8 cellular contexts compared by ENCODE assay signal in genomic region chr1:210332719-210333398, GRCh38. TPM values are rescaled to one million over a fixed set of nuclear protein-coding genes. Genes with fewer than 3 reads are reported as not detected.
DNase-seq lines count a peak whose midpoint lies in the region; ATAC-seq and TF ChIP-seq lines count a peak whose summit lies in the region.

No MANE protein-coding gene starts in this region.

- no peaks in the 10 kb centered on the region for H3K27me3 Mint-ChIP-seq in activated CD8-positive, alpha-beta T cell treated with anti-CD3 and anti-CD28 coated beads, Interleukin-2, amount 10 ng/mL, durations not matched to agents 7 days and 5 days (ENCODE audit: low read depth)

- H3K79me2 ChIP-seq in hepatocyte: no peaks in the 10 kb centered on the region

- no peak for TF ChIP-seq CTCF in hepatocyte (IDR thresholded peaks at IDR 0.05; ENCODE audit: poor library complexity)
- no peak for TF ChIP-seq CTCF in dorsolateral prefrontal cortex (IDR thresholded peaks at IDR 0.05 in 54 of 56, conservative IDR thresholded peaks at IDR 0.05 in 2 of 56; ENCODE audit: low read depth in 1 of 56, partially characterized antibody in 56 of 56)

- DNase-seq in activated CD8-positive, alpha-beta T cell treated with anti-CD3 and anti-CD28 coated beads, Interleukin-2, amount 10 ng/mL, durations not matched to agents 7 days and 5 days: peak; percentile 81
- peak; percentile 31 for DNase-seq in stimulated activated CD8-positive, alpha-beta memory T cell treated with anti-CD3 and anti-CD28 coated beads, Interleukin-12 subunit alpha, Interleukin-12 subunit beta, amount 100 ng/mL, for 24 hours (ENCODE audit: extremely low read depth)
- DNase-seq in hepatocyte (ENCODE audit: low spot score): no peak
- no peak for DNase-seq in dorsolateral prefrontal cortex
- no peak for DNase-seq in DMS 273 treated with DMSO at 0.1 percent for 48 hours (lab: John Stamatoyannopoulos, UW)

- no peaks in the 10 kb centered on the region for H3K9me2 ChIP-seq in hepatocyte (replicated peaks; ENCODE audit: insufficient read depth)

- H3K4me1 ChIP-seq in BLaER1 (peaks cover 55% of the 10 kb centered on the region), hepatocyte (ENCODE audit: insufficient read depth) (peaks cover 12% of the 10 kb centered on the region)

- H4K20me1 ChIP-seq in BLaER1 (no peaks in the 10 kb centered on the region), hepatocyte (ENCODE audit: insufficient read depth, poor library complexity, severe bottlenecking) (no peaks in the 10 kb centered on the region)

- peak overlapping the region; percentile 42 for H3K4me2 ChIP-seq in BLaER1
- no peak overlapping the region for H3K4me2 ChIP-seq in hepatocyte

- H2AFZ ChIP-seq in hepatocyte: no peak overlapping the region

- peak overlapping the region; percentile 29 for H3K4me3 Mint-ChIP-seq in activated CD8-positive, alpha-beta T cell treated with anti-CD3 and anti-CD28 coated beads, Interleukin-2, amount 10 ng/mL, durations not matched to agents 7 days and 5 days

- ATAC-seq in GM19395 (IDR thresholded peaks at IDR 0.05; ENCODE audit: unreplicated experiment): peak; percentile 85
- peak; percentile 77 for ATAC-seq in HG03354 (IDR thresholded peaks at IDR 0.05; ENCODE audit: poor library complexity, severe bottlenecking, unreplicated experiment)
- peak; percentile 34 for ATAC-seq in activated CD8-positive, alpha-beta T cell treated with anti-CD3 and anti-CD28 coated beads, Interleukin-2, amount 10 ng/mL, durations not matched to agents 7 days and 5 days

- H3K27ac Mint-ChIP-seq in activated CD8-positive, alpha-beta T cell treated with anti-CD3 and anti-CD28 coated beads, Interleukin-2, amount 10 ng/mL, durations not matched to agents 7 days and 5 days: peak overlapping the region; percentile 65

- POLR2A ChIA-PET in activated CD8-positive, alpha-beta T cell treated with anti-CD3 and anti-CD28 coated beads, Interleukin-2, amount 10 ng/mL, durations not matched to agents 7 days and 5 days (lab: Charles Lee): interaction anchor here (1.0 to 2.6 kb wide), 4 partner anchors 8 to 564 kb away, joined by 4 to 26 read pairs (median 5); no protein-coding TSS in a partner anchor

- CTCF ChIA-PET in activated CD8-positive, alpha-beta T cell treated with anti-CD3 and anti-CD28 coated beads, Interleukin-2, amount 10 ng/mL, durations not matched to agents 7 days and 5 days (lab: Charles Lee): interaction anchor here (0.8 to 4.1 kb wide), 14 partner anchors 9 to 510 kb away, joined by 3 to 26 read pairs (median 6); no protein-coding TSS in a partner anchor

- WGBS in hepatocyte (ENCODE audit: low lambda C conversion rate, missing lambda C conversion rate): 77% methylated on average over 4 of the region's 4 CpGs

- H3K9me3 ChIP-seq in BLaER1 (no peaks in the 10 kb centered on the region), hepatocyte (ENCODE audit: low read depth) (no peaks in the 10 kb centered on the region)

- H3K27ac ChIP-seq in BLaER1: no peak overlapping the region
- H3K27ac ChIP-seq in hepatocyte: no peak overlapping the region
- no peak overlapping the region for H3K27ac ChIP-seq in dorsolateral prefrontal cortex

- H3K4me3 ChIP-seq in BLaER1 (no peak overlapping the region), hepatocyte (no peak overlapping the region), dorsolateral prefrontal cortex (no peak overlapping the region)

- no peaks in the 10 kb centered on the region for H3K9me3 Mint-ChIP-seq in activated CD8-positive, alpha-beta T cell treated with anti-CD3 and anti-CD28 coated beads, Interleukin-2, amount 10 ng/mL, durations not matched to agents 7 days and 5 days (ENCODE audit: insufficient read depth)

- H3K27me3 ChIP-seq in BLaER1: no peaks in the 10 kb centered on the region
- no peaks in the 10 kb centered on the region for H3K27me3 ChIP-seq in hepatocyte
- H3K27me3 ChIP-seq in dorsolateral prefrontal cortex: no peaks in the 10 kb centered on the region

- H3K36me3 ChIP-seq in BLaER1: no peaks in the 10 kb centered on the region
- H3K36me3 ChIP-seq in hepatocyte (replicated peaks; ENCODE audit: insufficient read depth, low read depth): no peaks in the 10 kb centered on the region

- no peak overlapping the region for H3K9ac ChIP-seq in BLaER1

- intact Hi-C loops in dorsolateral prefrontal cortex (cut with DNase I): no loop called here

- H3K36me3 Mint-ChIP-seq in activated CD8-positive, alpha-beta T cell treated with anti-CD3 and anti-CD28 coated beads, Interleukin-2, amount 10 ng/mL, durations not matched to agents 7 days and 5 days (ENCODE audit: low read depth): no peaks in the 10 kb centered on the region

- H3K4me1 Mint-ChIP-seq in activated CD8-positive, alpha-beta T cell treated with anti-CD3 and anti-CD28 coated beads, Interleukin-2, amount 10 ng/mL, durations not matched to agents 7 days and 5 days (ENCODE audit: low read depth): peaks cover 42% of the 10 kb centered on the region

RNA-seq across cellular contexts. Expression of gene HHAT, which starts 4.2 kb away (rescaled TPM):
- under 1 TPM; 0.71 to 0.94 TPM for total RNA-seq in activated CD8-positive, alpha-beta T cell treated with anti-CD3 and anti-CD28 coated beads, Interleukin-2, amount 10 ng/mL, durations not matched to agents 7 days and 5 days
- total RNA-seq in hepatocyte (6.3 and 9.4 TPM in 2 replicates), dorsolateral prefrontal cortex (10 to 100 TPM in 13 of 120 experiments, 1 to 10 TPM in 107; 3.6 to 14.7 (median 7.1) TPM)
- 3.9 and 5.3 TPM in 2 replicates for polyA plus RNA-seq in hepatocyte

Comparison
In these comparisons a context has a peak if more than half of its experiments do, and no peak if none do; other contexts are left out.
1. ATAC-seq: peak in every context shown above with its lines; median percentile 85 in GM19395; 77 in HG03354; 34 in activated CD8-positive, alpha-beta T cell treated with anti-CD3 and anti-CD28 coated beads, Interleukin-2, amount 10 ng/mL, durations not matched to agents 7 days and 5 days.
2. DNase-seq: peak in activated CD8-positive, alpha-beta T cell treated with anti-CD3 and anti-CD28 coated beads, Interleukin-2, amount 10 ng/mL, durations not matched to agents 7 days and 5 days (single experiment) and stimulated activated CD8-positive, alpha-beta memory T cell treated with anti-CD3 and anti-CD28 coated beads, Interleukin-12 subunit alpha, Interleukin-12 subunit beta, amount 100 ng/mL, for 24 hours (single experiment); none in hepatocyte (single experiment), dorsolateral prefrontal cortex (0 of 10) and DMS 273 treated with DMSO at 0.1 percent for 48 hours (single experiment).